ENCODE assay signal across 28 cellular contexts in genomic region chr14:70193396-70193795, GRCh38.
"Had no signal": no experiment of that assay in that cellular context is flagged by ENCODE, and none has a peak within 500 bp of the region (broad histone marks: within the 10 kb centered on the region; RNA-seq: fewer than 3 reads in every experiment).

No MANE protein-coding gene starts in this region.

- H3K4me3 Mint-ChIP-seq: stimulated activated effector memory CD8-positive, alpha-beta T cell treated with anti-CD3 and anti-CD28 coated beads, Interleukin-12 subunit alpha, Interleukin-12 subunit beta, amount 100 ng/mL, for 72 hours; stimulated activated memory B cell treated with anti-CD40 and anti-IgM and Interleukin-4, amounts not matched to agents 10 μg/mL and 1 μg/mL and 100 μg/mL, for 72 hours; stimulated activated naive B cell treated with anti-CD40 and anti-IgM and Interleukin-4, amounts not matched to agents 10 μg/mL and 1 μg/mL and 100 μg/mL, for 72 hours; stimulated activated naive CD8-positive, alpha-beta T cell treated with anti-CD3 and anti-CD28 coated beads, Interleukin-15, amount 100 ng/mL, for 72 hours; stimulated activated naive CD8-positive, alpha-beta T cell treated with anti-CD3 and anti-CD28 coated beads, Interleukin-15, Interleukin-2, amounts not matched to agents 100 ng/mL and 50 ng/mL, for 24 hours; type B pancreatic cell had no signal

- H3K27ac ChIP-seq: stomach, suprapubic skin, testis, thoracic aorta, thyroid gland, tibial artery, tibial nerve, transverse colon, upper lobe of left lung, upper lobe of right lung, uterus, vagina had no signal

- H3K36me3 ChIP-seq: stomach, suprapubic skin, thoracic aorta, thyroid gland, tibial artery, tibial nerve, transverse colon, upper lobe of left lung, upper lobe of right lung, uterus, vagina had no signal

- H3K4me1 ChIP-seq: testis, uterus had no signal

- H3K4me3 ChIP-seq: stomach, suprapubic skin, testis, thoracic aorta, thyroid gland, tibial artery, tibial nerve, transverse colon, upper lobe of left lung, upper lobe of right lung, uterus, vagina had no signal

- H3K36me3 Mint-ChIP-seq: stimulated activated effector memory CD8-positive, alpha-beta T cell treated with anti-CD3 and anti-CD28 coated beads, Interleukin-12 subunit alpha, Interleukin-12 subunit beta, amount 100 ng/mL, for 72 hours; stimulated activated memory B cell treated with anti-CD40 and anti-IgM and Interleukin-4, amounts not matched to agents 10 μg/mL and 1 μg/mL and 100 μg/mL, for 72 hours; stimulated activated naive B cell treated with anti-CD40 and anti-IgM and Interleukin-4, amounts not matched to agents 10 μg/mL and 1 μg/mL and 100 μg/mL, for 72 hours; type B pancreatic cell had no signal

- ATAC-seq: stimulated activated memory B cell treated with anti-CD40 and anti-IgM and Interleukin-4, amounts not matched to agents 10 μg/mL and 1 μg/mL and 100 μg/mL, for 72 hours; stimulated activated naive B cell treated with anti-CD40 and anti-IgM and Interleukin-4, amounts not matched to agents 10 μg/mL and 1 μg/mL and 100 μg/mL, for 72 hours; stimulated activated naive CD8-positive, alpha-beta T cell treated with anti-CD3 and anti-CD28 coated beads, Interleukin-15, amount 100 ng/mL, for 72 hours; stimulated activated naive CD8-positive, alpha-beta T cell treated with anti-CD3 and anti-CD28 coated beads, Interleukin-15, Interleukin-2, amounts not matched to agents 100 U/mL and 50 U/mL, for 24 hours; upper lobe of right lung had no signal

- H3K9me3 Mint-ChIP-seq: stimulated activated naive CD8-positive, alpha-beta T cell treated with anti-CD3 and anti-CD28 coated beads, Interleukin-15, amount 100 ng/mL, for 72 hours; stimulated activated naive CD8-positive, alpha-beta T cell treated with anti-CD3 and anti-CD28 coated beads, Interleukin-15, Interleukin-2, amounts not matched to agents 100 ng/mL and 50 ng/mL, for 24 hours; type B pancreatic cell had no signal

- H3K9me3 ChIP-seq: testis, thoracic aorta, thyroid gland, tibial artery, transverse colon, upper lobe of right lung, uterus, vagina had no signal

- DNase-seq: stimulated activated CD4-positive, alpha-beta T cell treated with anti-CD3 and anti-CD28 coated beads, Interleukin-2, amount 100 ng/mL, for 48 hours; stimulated activated CD4-positive, alpha-beta T cell treated with anti-CD3 and anti-CD28 coated beads, Interleukin-4, amount 100 ng/mL, for 1 hour; stimulated activated CD4-positive, alpha-beta T cell treated with anti-CD3 and anti-CD28 coated beads, Interleukin-4, amount 100 ng/mL, for 24 hours; stimulated activated CD4-positive, alpha-beta T cell treated with anti-CD3 and anti-CD28 coated beads, Interleukin-4, amount 100 ng/mL, for 4 hours; stimulated activated CD8-positive, alpha-beta memory T cell treated with anti-CD3 and anti-CD28 coated beads, Interleukin-4, amount 100 ng/mL, for 48 hours; stimulated activated naive B cell treated with anti-CD40 and anti-IgM and Interleukin-4, amounts not matched to agents 10 μg/mL and 1 μg/mL and 100 μg/mL, for 72 hours; stimulated activated naive CD4-positive, alpha-beta T cell; stimulated activated naive CD4-positive, alpha-beta T cell treated with Interleukin-2 at 50 U/mL for 16 hours; stimulated activated naive CD8-positive, alpha-beta T cell treated with anti-CD3 and anti-CD28 coated beads, Interleukin-15, amount 100 ng/mL, for 72 hours; stimulated activated naive CD8-positive, alpha-beta T cell treated with anti-CD3 and anti-CD28 coated beads, Interleukin-15, Interleukin-2, amounts not matched to agents 100 U/mL and 50 U/mL, for 24 hours; stomach; substantia nigra; testis; thyroid gland; tibial artery; transverse colon; trophoblast cell; upper lobe of left lung; upper lobe of right lung; uterus had no signal

- H3K27me3 ChIP-seq: testis, thyroid gland, uterus, vagina had no signal

- H3K27ac Mint-ChIP-seq: stimulated activated effector memory CD8-positive, alpha-beta T cell treated with anti-CD3 and anti-CD28 coated beads, Interleukin-12 subunit alpha, Interleukin-12 subunit beta, amount 100 ng/mL, for 72 hours; stimulated activated memory B cell treated with anti-CD40 and anti-IgM and Interleukin-4, amounts not matched to agents 10 μg/mL and 1 μg/mL and 100 μg/mL, for 72 hours; stimulated activated naive B cell treated with anti-CD40 and anti-IgM and Interleukin-4, amounts not matched to agents 10 μg/mL and 1 μg/mL and 100 μg/mL, for 72 hours; stimulated activated naive CD8-positive, alpha-beta T cell treated with anti-CD3 and anti-CD28 coated beads, Interleukin-15, amount 100 ng/mL, for 72 hours; stimulated activated naive CD8-positive, alpha-beta T cell treated with anti-CD3 and anti-CD28 coated beads, Interleukin-15, Interleukin-2, amounts not matched to agents 100 ng/mL and 50 ng/mL, for 24 hours; type B pancreatic cell had no signal
